In genomic region chr2:10912076-10912731, GRCh38 we compare ENCODE assay signal across 2 cellular contexts.
TF ChIP-seq lines count a peak whose summit lies in the region.

No MANE protein-coding gene starts in this region.

TF ChIP-seq in HepG2, 621 proteins besides CTCF, POLR2A, EP300 and RAD21:
- no peak for TF ChIP-seq SNAPC4 (CRISPR knock-in tag; IDR thresholded peaks at IDR 0.05)
- TF ChIP-seq ZNF17 (CRISPR knock-in tag; IDR thresholded peaks at IDR 0.05), result no peak
- TF ChIP-seq FOXK1 (CRISPR knock-in tag; IDR thresholded peaks at IDR 0.05; ENCODE audit: borderline replicate concordance, low read depth), result no peak
- no peak for TF ChIP-seq ZNF337 (CRISPR knock-in tag; IDR thresholded peaks at IDR 0.05; ENCODE audit: borderline replicate concordance, low read depth)
- no peak for TF ChIP-seq DNMT3B (CRISPR knock-in tag; conservative IDR thresholded peaks at IDR 0.05)
- no peak for TF ChIP-seq SIN3A (IDR thresholded peaks at IDR 0.05; ENCODE audit: borderline replicate concordance, low read depth, low read length)

TF ChIP-seq in endothelial cell of umbilical vein, 7 proteins besides CTCF, POLR2A, EP300 and RAD21:
- TF ChIP-seq MAX (IDR thresholded peaks at IDR 0.05; ENCODE audit: insufficient read depth, insufficient read length) (no peak), EZH2 (IDR thresholded peaks at IDR 0.05; ENCODE audit: borderline replicate concordance, low read depth, low read length, severe bottlenecking) (peak; percentile 4)
